In the genomic region with DNA sequence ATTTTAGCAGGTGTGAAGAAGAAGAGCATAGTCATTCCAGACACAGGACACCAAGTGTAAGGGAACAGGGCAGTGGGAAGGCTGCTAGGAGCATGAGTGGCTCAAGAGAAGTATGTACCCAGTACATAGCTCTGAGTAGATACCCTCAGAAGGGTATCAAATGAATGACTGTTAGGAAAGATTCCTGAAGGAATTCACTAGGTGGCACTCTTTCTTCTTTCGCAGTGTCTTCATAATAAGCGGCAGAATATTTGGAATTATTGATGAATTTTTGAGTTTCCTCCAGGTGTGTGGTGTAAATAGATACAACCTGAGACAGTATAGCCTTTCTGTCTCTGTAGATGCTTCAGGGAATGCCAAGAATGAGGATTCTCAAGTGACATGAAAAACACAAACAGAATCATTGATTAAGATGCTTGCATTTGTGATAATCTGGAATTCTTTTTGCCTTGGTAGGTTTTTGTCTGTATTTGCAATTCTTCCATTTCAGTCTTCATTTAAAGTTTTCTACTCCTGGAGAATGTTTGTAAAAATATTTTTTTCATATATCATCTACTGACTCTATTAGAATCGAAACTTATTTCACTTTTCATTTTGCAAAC, we compare ENCODE assay signal across 11 cellular contexts.
DNase-seq lines count a peak whose midpoint lies in the region; ATAC-seq and TF ChIP-seq lines count a peak whose summit lies in the region.
"Had no signal": no experiment of that assay in that cellular context is flagged by ENCODE, and none has a peak within 500 bp of the region (broad histone marks: within the 10 kb centered on the region; RNA-seq: fewer than 3 reads in every experiment).

No MANE protein-coding gene starts in this region.

- H3K27ac ChIP-seq in dorsolateral prefrontal cortex = no peak overlapping the region
- H3K27ac ChIP-seq: BLaER1 treated with 17β-estradiol and CSF1 and Interleukin-3, amounts not matched to agents 10 nM and 100 nM had no signal

- H3K4me3 ChIP-seq in NB4 (ENCODE audit: low read depth, low read length) = no peak overlapping the region
- H3K4me3 ChIP-seq in dorsolateral prefrontal cortex = no peak overlapping the region
- no peak overlapping the region for H3K4me3 ChIP-seq in retinal pigment epithelial cell (ENCODE audit: low read length)
- H3K4me3 ChIP-seq: BLaER1 treated with 17β-estradiol and CSF1 and Interleukin-3, amounts not matched to agents 10 nM and 100 nM had no signal

- TF ChIP-seq CTCF in NB4 (IDR thresholded peaks at IDR 0.05; ENCODE audit: low read depth, low read length) (peak; percentile 32), dorsolateral prefrontal cortex (IDR thresholded peaks at IDR 0.05 in 54 of 56, conservative IDR thresholded peaks at IDR 0.05 in 2 of 56; ENCODE audit: low read depth in 1 of 56, partially characterized antibody in 56 of 56) (peak in 54 of 56 donors; percentile 4 to 63 (median 43)), retinal pigment epithelial cell (conservative IDR thresholded peaks at IDR 0.05; ENCODE audit: low read depth, low read length) (peak; percentile 62)

- DNase-seq in NCI-H2171 treated with DMSO at 0.1 percent for 48 hours (lab: John Stamatoyannopoulos, UW) (peak; percentile 10), NCI-H2171 (lab: John Stamatoyannopoulos, UW) (no peak), NB4 (ENCODE audit: low read depth) (peak; percentile 18), dorsolateral prefrontal cortex (no peak), retinal pigment epithelial cell (ENCODE audit: low read depth) (no peak), CD1c-positive myeloid dendritic cell (ENCODE audit: extremely low spot score) (no peak)
- no peak for DNase-seq in activated CD4-positive, alpha-beta T cell treated with anti-CD3 and anti-CD28 coated beads, Interleukin-2, amount 50 U/mL, for 48 hours
- DNase-seq: activated T-cell treated with anti-CD3 and anti-CD28 coated beads, Interleukin-2, amount 50 U/mL, for 1 hour; NCI-H526 treated with DMSO at 0.1 percent for 48 hours had no signal

- no peak for TF ChIP-seq POLR2A in NB4 (IDR thresholded peaks at IDR 0.05; ENCODE audit: extremely low read depth, insufficient read length)

- intact Hi-C loops in dorsolateral prefrontal cortex (cut with DNase I) = loop anchor here in 1 of 2 donors (10.0 kb wide), 1 partner anchor 463 kb away; no protein-coding TSS in a partner anchor

- peaks cover 0 to 6% (median 0%) of the 10 kb centered on the region in 45 donors for H3K27me3 ChIP-seq in dorsolateral prefrontal cortex
- H3K27me3 ChIP-seq: BLaER1 treated with 17β-estradiol and CSF1 and Interleukin-3, amounts not matched to agents 10 nM and 100 nM had no signal

- ATAC-seq in HG03025 (IDR thresholded peaks at IDR 0.05; ENCODE audit: low FRiP score, unreplicated experiment) = no peak

Comparison
In these comparisons a context has a peak if more than half of its experiments do, and no peak if none do; other contexts are left out.
1. DNase-seq: peak in NCI-H2171 treated with DMSO at 0.1 percent for 48 hours (single experiment) and NB4 (single experiment); none in NCI-H2171 (single experiment), dorsolateral prefrontal cortex (0 of 10), retinal pigment epithelial cell (single experiment), CD1c-positive myeloid dendritic cell (single experiment) and activated CD4-positive, alpha-beta T cell treated with anti-CD3 and anti-CD28 coated beads, Interleukin-2, amount 50 U/mL, for 48 hours (0 of 2).
2. Peak in every context shown above with its lines, with median percentiles within 50 percentile points of each other: CTCF ChIP-seq.